ENCODE assay signal across 29 cellular contexts in genomic region chr7:25356534-25357151, GRCh38.
"Had no signal": no experiment of that assay in that cellular context is flagged by ENCODE, and none has a peak within 500 bp of the region (broad histone marks: within the 10 kb centered on the region; RNA-seq: fewer than 3 reads in every experiment).

No MANE protein-coding gene starts in this region.

- H3K36me3 Mint-ChIP-seq: naive thymus-derived CD8-positive, alpha-beta T cell had no signal

- DNase-seq: dermis blood vessel endothelial cell; effector memory CD4-positive, alpha-beta T cell; foreskin keratinocyte; heart left ventricle; islet precursor cell; kidney glomerular epithelial cell; left colon; left ventricle myocardium superior; lower lobe of right lung; naive thymus-derived CD8-positive, alpha-beta T cell; occipital lobe; right lobe of liver; small intestine; stimulated activated CD4-positive, alpha-beta T cell treated with anti-CD3 and anti-CD28 coated beads, Interleukin-1b, Interleukin-23, amount 100 ng/mL, for 48 hours; stimulated activated CD4-positive, alpha-beta T cell treated with anti-CD3 and anti-CD28 coated beads, Interleukin-4, amount 100 ng/mL, for 1 hour; stimulated activated CD8-positive, alpha-beta memory T cell treated with anti-CD3 and anti-CD28 coated beads, Interleukin-4, amount 100 ng/mL, for 48 hours; stimulated activated naive CD4-positive, alpha-beta T cell; stimulated activated naive CD8-positive, alpha-beta T cell treated with anti-CD3 and anti-CD28 coated beads, Interleukin-15, amount 100 ng/mL, for 72 hours; transverse colon; upper lobe of right lung; uterus had no signal

- H3K27ac ChIP-seq: coronary artery, esophagus muscularis mucosa, foreskin keratinocyte, gastroesophageal sphincter, heart left ventricle, hepatocyte, lower lobe of right lung, parathyroid adenoma, right lobe of liver, suprapubic skin, transverse colon, upper lobe of right lung, uterus had no signal

- H3K9me3 ChIP-seq: esophagus muscularis mucosa, gastroesophageal sphincter, heart left ventricle, lower lobe of right lung, right lobe of liver, suprapubic skin, transverse colon, upper lobe of right lung, uterus had no signal

- H3K27me3 Mint-ChIP-seq: progenitor cell of endocrine pancreas had no signal

- H3K9me3 Mint-ChIP-seq: stimulated activated naive CD8-positive, alpha-beta T cell treated with anti-CD3 and anti-CD28 coated beads, Interleukin-15, amount 100 ng/mL, for 72 hours had no signal

- FAIRE-seq: endothelial cell of umbilical vein, small intestine had no signal

- H3K4me3 ChIP-seq: coronary artery, esophagus muscularis mucosa, gastroesophageal sphincter, heart left ventricle, hepatocyte, lower lobe of right lung, right lobe of liver, suprapubic skin, transverse colon, upper lobe of right lung, uterus had no signal

- H3K4me1 ChIP-seq: foreskin keratinocyte, lower lobe of right lung, parathyroid adenoma, right lobe of liver, upper lobe of right lung, uterus had no signal

- H3K27ac Mint-ChIP-seq: naive thymus-derived CD8-positive, alpha-beta T cell; progenitor cell of endocrine pancreas; stimulated activated naive CD8-positive, alpha-beta T cell treated with anti-CD3 and anti-CD28 coated beads, Interleukin-15, amount 100 ng/mL, for 72 hours had no signal

- H3K27me3 ChIP-seq: esophagus muscularis mucosa, gastroesophageal sphincter, right lobe of liver, suprapubic skin, transverse colon, upper lobe of right lung, uterus had no signal

- ATAC-seq: foreskin keratinocyte; gastroesophageal sphincter; heart left ventricle; left colon; left ventricle myocardium superior; lower lobe of right lung; naive thymus-derived CD8-positive, alpha-beta T cell; right lobe of liver; stimulated activated naive CD8-positive, alpha-beta T cell treated with anti-CD3 and anti-CD28 coated beads, Interleukin-15, amount 100 ng/mL, for 72 hours; upper lobe of right lung had no signal

- H3K4me3 Mint-ChIP-seq: naive thymus-derived CD8-positive, alpha-beta T cell; stimulated activated naive CD8-positive, alpha-beta T cell treated with anti-CD3 and anti-CD28 coated beads, Interleukin-15, amount 100 ng/mL, for 72 hours had no signal

- H3K36me3 ChIP-seq: esophagus muscularis mucosa, gastroesophageal sphincter, heart left ventricle, lower lobe of right lung, right lobe of liver, suprapubic skin, transverse colon, upper lobe of right lung, uterus had no signal
